Comparison of ENCODE assay signal across 1 cellular context in genomic region chr7:121342631-121343030, GRCh38.
TF ChIP-seq lines count a peak whose summit lies in the region.

No MANE protein-coding gene starts in this region.

TF ChIP-seq in IMR-90, 13 proteins besides CTCF, POLR2A, EP300 and RAD21:
- TF ChIP-seq ELK1 (IDR thresholded peaks at IDR 0.05; ENCODE audit: borderline replicate concordance, low read depth, low read length) = no peak
- no peak for TF ChIP-seq MXI1 (IDR thresholded peaks at IDR 0.05; ENCODE audit: borderline replicate concordance, low read depth, low read length)
- TF ChIP-seq FOS (IDR thresholded peaks at IDR 0.05; ENCODE audit: low read depth, low read length) = no peak
- TF ChIP-seq SMC3 (IDR thresholded peaks at IDR 0.05; ENCODE audit: low read depth, low read length) = no peak
- no peak for TF ChIP-seq MAFK (IDR thresholded peaks at IDR 0.05; ENCODE audit: low read depth, low read length)
- no peak for TF ChIP-seq RCOR1 (IDR thresholded peaks at IDR 0.05; ENCODE audit: insufficient replicate concordance, low read length)
- TF ChIP-seq CHD1 (IDR thresholded peaks at IDR 0.05; ENCODE audit: low read depth, low read length) = no peak
- no peak for TF ChIP-seq BHLHE40 (IDR thresholded peaks at IDR 0.05; ENCODE audit: low read depth, low read length)
- TF ChIP-seq RFX5 (IDR thresholded peaks at IDR 0.05; ENCODE audit: low read depth, low read length) = no peak
- TF ChIP-seq NFE2L2 (IDR thresholded peaks at IDR 0.05; ENCODE audit: low read depth, low read length) = no peak
- TF ChIP-seq CEBPB (IDR thresholded peaks at IDR 0.05; ENCODE audit: low read depth, low read length) = no peak
- TF ChIP-seq USF2 (IDR thresholded peaks at IDR 0.05; ENCODE audit: low read depth, low read length) = no peak
- TF ChIP-seq MAZ (IDR thresholded peaks at IDR 0.05; ENCODE audit: borderline replicate concordance, low read depth, low read length) = no peak
